In genomic region chr6:38220069-38220723, GRCh38 we compare ENCODE assay signal across 14 cellular contexts.
"Had no signal": no experiment of that assay in that cellular context is flagged by ENCODE, and none has a peak within 500 bp of the region (broad histone marks: within the 10 kb centered on the region; RNA-seq: fewer than 3 reads in every experiment).

No MANE protein-coding gene starts in this region.

- H3K4me2 ChIP-seq: smooth muscle cell had no signal

- DNase-seq: activated CD4-positive, alpha-beta memory T cell treated with anti-CD3 and anti-CD28 coated beads, Interleukin-2, amount 10 ng/mL, durations not matched to agents 7 days and 5 days; activated CD4-positive, alpha-beta T cell treated with anti-CD3 and anti-CD28 coated beads for 36 hours; activated gamma-delta T cell treated with Interleukin-2 at 50 U/mL for 16 hours; activated naive CD8-positive, alpha-beta T cell treated with anti-CD3 and anti-CD28 coated beads, Interleukin-2, amount 10 ng/mL, durations not matched to agents 7 days and 5 days; activated T-cell treated with anti-CD3 and anti-CD28 coated beads, Interleukin-2, amount 50 U/mL, for 48 hours; cortex of kidney; effector memory CD8-positive, alpha-beta T cell; left lung; right cardiac atrium; T-cell; WERI-Rb-1 had no signal

- H3K9me3 ChIP-seq: left lung, tibial nerve had no signal

- H3K27me3 ChIP-seq: left lung, tibial nerve had no signal

- H3K27ac ChIP-seq: left lung, SK-N-MC, WERI-Rb-1 had no signal

- H3K4me1 ChIP-seq: left lung had no signal

- H3K4me3 ChIP-seq: left lung, SK-N-MC, smooth muscle cell, tibial nerve had no signal

- ATAC-seq: effector memory CD8-positive, alpha-beta T cell; left lung; right cardiac atrium; T-cell had no signal

- H3K36me3 ChIP-seq: left lung, tibial nerve, WERI-Rb-1 had no signal
